In genomic region chr20:39800548-39800947, GRCh38 we compare ENCODE assay signal across 1 cellular context.
TF ChIP-seq lines count a peak whose summit lies in the region.

No MANE protein-coding gene starts in this region.

TF ChIP-seq in SK-N-SH, 30 proteins besides CTCF, POLR2A, EP300 and RAD21 (continued from another document):
- TF ChIP-seq ZBTB33 (IDR thresholded peaks at IDR 0.05; ENCODE audit: borderline replicate concordance, low read depth) (no peak), NFIC (IDR thresholded peaks at IDR 0.05; ENCODE audit: borderline replicate concordance) (no peak)
